Comparison of ENCODE assay signal across 1 cellular context in genomic region chr2:39386064-39386463, GRCh38.
TF ChIP-seq lines count a peak whose summit lies in the region.

No MANE protein-coding gene starts in this region.

TF ChIP-seq in A549, 52 proteins besides CTCF, POLR2A, EP300 and RAD21 (continued from another document):
- no peak for TF ChIP-seq TP53 (CRISPR knock-in tag; IDR thresholded peaks at IDR 0.05)
- no peak for TF ChIP-seq CHD2 (IDR thresholded peaks at IDR 0.05; ENCODE audit: low read length, partially characterized antibody)
- TF ChIP-seq CEBPB (IDR thresholded peaks at IDR 0.05), result no peak
- no peak for TF ChIP-seq RNF2 (IDR thresholded peaks at IDR 0.05; ENCODE audit: borderline replicate concordance, low read depth)
- TF ChIP-seq RCOR1 (IDR thresholded peaks at IDR 0.05; ENCODE audit: low read depth, low read length), result no peak
- TF ChIP-seq FOSB (CRISPR knock-in tag; IDR thresholded peaks at IDR 0.05), result no peak
- no peak for TF ChIP-seq REST (IDR thresholded peaks at IDR 0.05)
- no peak for TF ChIP-seq NPAS2 (CRISPR knock-in tag; IDR thresholded peaks at IDR 0.05; ENCODE audit: borderline replicate concordance)
- TF ChIP-seq PHF8 (IDR thresholded peaks at IDR 0.05; ENCODE audit: borderline replicate concordance, low read depth), result no peak
- TF ChIP-seq MAX (IDR thresholded peaks at IDR 0.05), result no peak
- TF ChIP-seq MAZ (IDR thresholded peaks at IDR 0.05; ENCODE audit: borderline replicate concordance, low read depth, low read length), result no peak
- no peak for TF ChIP-seq ZC3H11A (IDR thresholded peaks at IDR 0.05)
- no peak for TF ChIP-seq EHMT2 (IDR thresholded peaks at IDR 0.05; ENCODE audit: low read depth)
- TF ChIP-seq FOSL2 (IDR thresholded peaks at IDR 0.05), result no peak
- TF ChIP-seq FOSL2 (CRISPR knock-in tag; IDR thresholded peaks at IDR 0.05), result no peak
